ENCODE assay signal across 16 cellular contexts in genomic region chr1:185998391-185998790, GRCh38.
DNase-seq lines count a peak whose midpoint lies in the region; ATAC-seq and TF ChIP-seq lines count a peak whose summit lies in the region.
"Had no signal": no experiment of that assay in that cellular context is flagged by ENCODE, and none has a peak within 500 bp of the region (broad histone marks: within the 10 kb centered on the region; RNA-seq: fewer than 3 reads in every experiment).

No MANE protein-coding gene starts in this region.

- H3K36me3 ChIP-seq in A673 (ENCODE audit: insufficient read depth, low read length, poor library complexity, severe bottlenecking) (peaks cover 88% of the 10 kb centered on the region), GM23338 (ENCODE audit: insufficient read depth) (no peaks in the 10 kb centered on the region)

- no peak; the same call in 2 of the 3 replicates for ATAC-seq in GM23338
- ATAC-seq: activated CD4-positive, alpha-beta T cell treated with anti-CD3 and anti-CD28 coated beads for 36 hours had no signal

- TF ChIP-seq CTCF in A673 (conservative IDR thresholded peaks at IDR 0.05; ENCODE audit: low read depth, low read length), result peak; percentile 30; the same call in 1 of the 2 replicates
- peak in 1 of 2 experiments; percentile 38; a peak in 2 of 4 replicates for TF ChIP-seq CTCF in GM23338 (conservative IDR thresholded peaks at IDR 0.05; ENCODE audit: low read depth in 2 of 2)
- peak; percentile 68 for TF ChIP-seq CTCF in epithelial cell of proximal tubule (conservative IDR thresholded peaks at IDR 0.05; ENCODE audit: low read depth, low read length)
- TF ChIP-seq CTCF in GM13977 (IDR thresholded peaks at IDR 0.05; ENCODE audit: extremely low read depth, insufficient read depth, missing control alignments), result no peak

- peaks cover 3% of the 10 kb centered on the region for H3K27me3 Mint-ChIP-seq in GM23338 (ENCODE audit: insufficient read depth, low read depth, poor library complexity)

- H3K4me1 ChIP-seq in A673 (ENCODE audit: insufficient read depth, low read length, poor library complexity, severe bottlenecking), result peaks cover 20% of the 10 kb centered on the region
- H3K4me1 ChIP-seq in GM23338 (ENCODE audit: insufficient read depth), result no peaks in the 10 kb centered on the region

- H3K4me3 ChIP-seq in A673 (ENCODE audit: low read depth, low read length, poor library complexity, severe bottlenecking), result no peak overlapping the region
- no peak overlapping the region for H3K4me3 ChIP-seq in GM23338
- no peak overlapping the region for H3K4me3 ChIP-seq in epithelial cell of proximal tubule (ENCODE audit: low read depth, low read length)

- H3K9me3 Mint-ChIP-seq in GM23338, result no peaks in the 10 kb centered on the region
- H3K9me3 Mint-ChIP-seq: activated naive CD8-positive, alpha-beta T cell treated with anti-CD3 and anti-CD28 coated beads for 36 hours had no signal

- H3K27ac Mint-ChIP-seq in GM23338, result no peak overlapping the region
- H3K27ac Mint-ChIP-seq: activated CD4-positive, alpha-beta T cell treated with anti-CD3 and anti-CD28 coated beads for 36 hours; activated naive CD8-positive, alpha-beta T cell treated with anti-CD3 and anti-CD28 coated beads for 36 hours; B cell had no signal

- H3K27ac ChIP-seq in A673 (ENCODE audit: low read depth, low read length, poor library complexity, severe bottlenecking) (no peak overlapping the region), GM23338 (ENCODE audit: low read depth) (no peak overlapping the region)

- H3K36me3 Mint-ChIP-seq in GM23338 (ENCODE audit: low read depth), result no peaks in the 10 kb centered on the region
- H3K36me3 Mint-ChIP-seq: activated naive CD8-positive, alpha-beta T cell treated with anti-CD3 and anti-CD28 coated beads for 36 hours had no signal

- no peak overlapping the region for H2AFZ ChIP-seq in GM23338

- in situ Hi-C loops in GM13977 (cut with MboI; ENCODE audit: low pct_unique_long_range_greater_than_20kb, low sequenced_read_pairs, unreplicated experiment), result no loop called here

- no peaks in the 10 kb centered on the region for H3K9me3 ChIP-seq in A673 (ENCODE audit: low read depth, low read length, poor library complexity, severe bottlenecking)

- no peaks in the 10 kb centered on the region for H3K4me1 Mint-ChIP-seq in GM23338
- H3K4me1 Mint-ChIP-seq: B cell had no signal

- no peak overlapping the region for H3K4me3 Mint-ChIP-seq in GM23338
- H3K4me3 Mint-ChIP-seq: activated CD4-positive, alpha-beta T cell treated with anti-CD3 and anti-CD28 coated beads for 36 hours; activated naive CD8-positive, alpha-beta T cell treated with anti-CD3 and anti-CD28 coated beads for 36 hours; B cell had no signal

- DNase-seq in A673 (ENCODE audit: low spot score), result peak; percentile 17
- peak; percentile 13 for DNase-seq in GM23338 (ENCODE audit: low spot score)
- peak; percentile 15 for DNase-seq in RKO (ENCODE audit: low spot score)
- DNase-seq in epithelial cell of proximal tubule (ENCODE audit: low read depth), result no peak
- DNase-seq in KG1 (lab: John Stamatoyannopoulos, UW), result no peak
- DNase-seq in GM13977 (ENCODE audit: low spot score), result no peak
- DNase-seq in ecto neural progenitor cell (ENCODE audit: low spot score), result no peak
- no peak for DNase-seq in stimulated activated CD4-positive, alpha-beta T cell treated with anti-CD3 and anti-CD28 coated beads, Interleukin-15, amount 100 ng/mL, for 24 hours
- DNase-seq: activated CD4-positive, alpha-beta T cell treated with anti-CD3 and anti-CD28 coated beads for 36 hours; activated naive CD8-positive, alpha-beta T cell treated with anti-CD3 and anti-CD28 coated beads for 36 hours; central memory CD4-positive, alpha-beta T cell; islet precursor cell; NCI-H146; NCI-H510A treated with DMSO at 0.1 percent for 48 hours; stimulated activated CD4-positive, alpha-beta T cell treated with anti-CD3 and anti-CD28 coated beads, Interleukin-12 subunit alpha, Interleukin-12 subunit beta, amount 100 ng/mL, for 4 hours had no signal

- POLR2A ChIA-PET in A673 (lab: Charles Lee; ENCODE audit: low non-redundant PET), result interaction anchor here (0.6 kb wide), 1 partner anchor 254 kb away, joined by 3 read pairs; no protein-coding TSS in a partner anchor

- H3F3A ChIP-seq in GM23338 (replicated peaks; ENCODE audit: low read depth), result no peaks in the 10 kb centered on the region

- H3K4me2 ChIP-seq in GM23338, result no peak overlapping the region

- H3K27me3 ChIP-seq in A673 (replicated peaks; ENCODE audit: insufficient read depth, low read depth, low read length, poor library complexity), result no peaks in the 10 kb centered on the region
- no peaks in the 10 kb centered on the region for H3K27me3 ChIP-seq in GM23338 (ENCODE audit: insufficient read depth)

- no TSS peak for BruUV-seq in A673 (replicated peaks; lab: Mats Ljungman, UMichigan)

- H4K20me1 ChIP-seq in GM23338 (replicated peaks; ENCODE audit: insufficient read depth), result no peaks in the 10 kb centered on the region

- CTCF ChIA-PET in A673 (lab: Charles Lee), result interaction anchor here (0.7 kb wide), 1 partner anchor 11 kb away, joined by 3 read pairs; no protein-coding TSS in a partner anchor

- no peaks in the 10 kb centered on the region for H3K79me2 ChIP-seq in GM23338 (replicated peaks; ENCODE audit: insufficient read depth)

- intact Hi-C loops in A673 (cut with micrococcal nuclease; ENCODE audit: unreplicated experiment), result no loop called here

- H3K9me2 ChIP-seq in GM23338 (ENCODE audit: insufficient read depth), result peaks cover 6% of the 10 kb centered on the region; the same call in 1 of the 2 replicates

TF ChIP-seq in GM23338, 12 proteins besides CTCF, POLR2A, EP300 and RAD21 (continues in another document):
- no peak for TF ChIP-seq ZNF114 (CRISPR knock-in tag; IDR thresholded peaks at IDR 0.05)
- TF ChIP-seq REST (IDR thresholded peaks at IDR 0.05; ENCODE audit: unreplicated experiment), result no peak
- no peak for TF ChIP-seq STAT1 (IDR thresholded peaks at IDR 0.05; ENCODE audit: unreplicated experiment)
- TF ChIP-seq CREB1 (CRISPR knock-in tag; IDR thresholded peaks at IDR 0.05; ENCODE audit: low read depth), result no peak

Comparison
In these comparisons a context has a peak if more than half of its experiments do, and no peak if none do; other contexts are left out.
1. DNase-seq: peak in A673 (single experiment), GM23338 (single experiment) and RKO (single experiment); none in epithelial cell of proximal tubule (single experiment), KG1 (single experiment), GM13977 (single experiment), ecto neural progenitor cell (single experiment) and stimulated activated CD4-positive, alpha-beta T cell treated with anti-CD3 and anti-CD28 coated beads, Interleukin-15, amount 100 ng/mL, for 24 hours (single experiment).